ENCODE assay signal across 1 cellular context in the genomic region with DNA sequence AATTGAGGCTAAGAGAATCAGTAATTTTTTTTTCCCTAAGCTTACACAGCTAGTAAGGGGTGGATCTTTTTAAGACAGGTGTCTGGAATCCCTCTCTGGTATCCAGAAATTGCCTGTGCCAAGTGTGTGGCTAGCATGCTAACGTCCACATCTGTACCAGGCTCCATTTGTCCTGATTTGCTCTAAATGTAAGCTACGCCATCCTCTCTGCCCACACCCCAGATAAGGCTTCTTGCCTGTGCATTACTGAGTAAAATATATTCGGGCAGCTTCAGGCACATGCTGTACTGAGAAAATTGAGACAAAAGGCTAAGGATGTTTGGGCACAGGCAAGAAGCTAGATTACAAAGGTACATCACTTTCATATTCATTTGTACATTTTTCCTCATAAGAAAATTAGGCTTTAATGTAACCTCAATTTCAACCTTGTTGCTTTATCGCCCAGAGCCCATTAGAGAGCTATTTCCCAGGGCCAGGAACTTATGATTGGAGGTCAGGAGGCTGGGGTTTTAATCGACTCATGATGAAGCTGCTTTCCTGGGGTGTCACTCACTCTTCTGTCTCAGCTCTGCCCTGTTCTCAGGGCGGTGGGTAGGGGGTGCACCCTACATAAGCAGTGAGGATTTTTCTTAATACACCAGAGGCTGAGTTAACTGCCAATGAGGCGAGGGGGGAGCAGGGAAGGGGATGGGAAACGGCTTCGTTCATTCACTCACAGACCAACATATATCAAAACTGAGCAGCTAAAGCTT.
TF ChIP-seq lines count a peak whose summit lies in the region.

No MANE protein-coding gene starts in this region.

TF ChIP-seq in SK-N-SH treated with all-trans-retinoic acid at 6 μM for 48 hours, 23 proteins besides CTCF, POLR2A, EP300 and RAD21 (continued from another document):
- TF ChIP-seq, protein P1, sequence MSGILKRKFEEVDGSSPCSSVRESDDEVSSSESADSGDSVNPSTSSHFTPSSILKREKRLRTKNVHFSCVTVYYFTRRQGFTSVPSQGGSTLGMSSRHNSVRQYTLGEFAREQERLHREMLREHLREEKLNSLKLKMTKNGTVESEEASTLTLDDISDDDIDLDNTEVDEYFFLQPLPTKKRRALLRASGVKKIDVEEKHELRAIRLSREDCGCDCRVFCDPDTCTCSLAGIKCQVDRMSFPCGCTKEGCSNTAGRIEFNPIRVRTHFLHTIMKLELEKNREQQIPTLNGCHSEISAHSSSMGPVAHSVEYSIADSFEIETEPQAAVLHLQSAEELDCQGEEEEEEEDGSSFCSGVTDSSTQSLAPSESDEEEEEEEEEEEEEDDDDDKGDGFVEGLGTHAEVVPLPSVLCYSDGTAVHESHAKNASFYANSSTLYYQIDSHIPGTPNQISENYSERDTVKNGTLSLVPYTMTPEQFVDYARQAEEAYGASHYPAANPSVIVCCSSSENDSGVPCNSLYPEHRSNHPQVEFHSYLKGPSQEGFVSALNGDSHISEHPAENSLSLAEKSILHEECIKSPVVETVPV (CRISPR knock-in tag; IDR thresholded peaks at IDR 0.05): no peak
- TF ChIP-seq, protein P2, sequence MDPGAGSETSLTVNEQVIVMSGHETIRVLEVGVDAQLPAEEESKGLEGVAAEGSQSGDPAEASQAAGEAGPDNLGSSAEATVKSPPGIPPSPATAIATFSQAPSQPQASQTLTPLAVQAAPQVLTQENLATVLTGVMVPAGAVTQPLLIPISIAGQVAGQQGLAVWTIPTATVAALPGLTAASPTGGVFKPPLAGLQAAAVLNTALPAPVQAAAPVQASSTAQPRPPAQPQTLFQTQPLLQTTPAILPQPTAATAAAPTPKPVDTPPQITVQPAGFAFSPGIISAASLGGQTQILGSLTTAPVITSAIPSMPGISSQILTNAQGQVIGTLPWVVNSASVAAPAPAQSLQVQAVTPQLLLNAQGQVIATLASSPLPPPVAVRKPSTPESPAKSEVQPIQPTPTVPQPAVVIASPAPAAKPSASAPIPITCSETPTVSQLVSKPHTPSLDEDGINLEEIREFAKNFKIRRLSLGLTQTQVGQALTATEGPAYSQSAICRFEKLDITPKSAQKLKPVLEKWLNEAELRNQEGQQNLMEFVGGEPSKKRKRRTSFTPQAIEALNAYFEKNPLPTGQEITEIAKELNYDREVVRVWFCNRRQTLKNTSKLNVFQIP (CRISPR knock-in tag; IDR thresholded peaks at IDR 0.05; ENCODE audit: borderline replicate concordance, low read depth): no peak
- no peak for TF ChIP-seq ZNF70 (CRISPR knock-in tag; IDR thresholded peaks at IDR 0.05)
